In the genomic region with DNA sequence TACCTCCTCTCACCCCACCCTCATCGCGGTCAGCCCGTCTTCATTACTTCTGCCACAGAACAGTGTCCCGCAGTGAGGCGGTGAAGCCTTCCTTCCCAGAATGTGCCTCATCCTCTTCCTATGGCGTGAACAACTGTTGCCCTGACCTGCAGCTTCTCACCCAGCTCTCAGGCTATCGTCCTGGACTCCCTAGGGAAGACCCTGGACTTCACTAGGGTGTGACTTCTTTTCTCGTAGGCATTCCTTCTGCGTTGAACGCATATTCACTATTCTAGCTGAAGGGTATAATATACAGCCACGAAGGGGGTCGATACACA, we compare ENCODE assay signal across 8 cellular contexts. TPM values are rescaled to one million over a fixed set of nuclear protein-coding genes. Genes with fewer than 3 reads are reported as not detected.
DNase-seq lines count a peak whose midpoint lies in the region; ATAC-seq and TF ChIP-seq lines count a peak whose summit lies in the region.

No MANE protein-coding gene starts in this region.

- no peak for ATAC-seq in CD8-positive, alpha-beta T cell
- no peak for ATAC-seq in GM19324 (IDR thresholded peaks at IDR 0.05; ENCODE audit: low FRiP score, unreplicated experiment)
- ATAC-seq in HG03135 (IDR thresholded peaks at IDR 0.05; ENCODE audit: unreplicated experiment) = no peak
- ATAC-seq in GM18511 (IDR thresholded peaks at IDR 0.05; ENCODE audit: unreplicated experiment) = no peak

- H4K20me1 ChIP-seq in PC-9 (ENCODE audit: insufficient read depth) = peaks cover 39% of the 10 kb centered on the region

- peaks cover 48% of the 10 kb centered on the region for H3K36me3 Mint-ChIP-seq in CD8-positive, alpha-beta T cell
- peaks cover 9% of the 10 kb centered on the region for H3K36me3 Mint-ChIP-seq in osteocyte (ENCODE audit: unreplicated experiment)

- peak overlapping the region; percentile 95 for H3K27ac Mint-ChIP-seq in CD8-positive, alpha-beta T cell
- peak overlapping the region; percentile 91 for H3K27ac Mint-ChIP-seq in osteocyte (ENCODE audit: unreplicated experiment)

- H3K9me2 ChIP-seq in PC-9 (ENCODE audit: insufficient read depth) = no peaks in the 10 kb centered on the region

- peak overlapping the region; percentile 93 for H3K4me2 ChIP-seq in PC-9

- CTCF ChIA-PET in CD8-positive, alpha-beta T cell (lab: Charles Lee) = interaction anchor here (0.6 to 2.4 kb wide), 27 partner anchors 9 to 1651 kb away, joined by 3 to 50 read pairs (median 4); partner anchors contain the start of gene ZNF784
- CTCF ChIA-PET in PC-9 (lab: Charles Lee) = interaction anchor here (0.6 to 1.9 kb wide), 6 partner anchors 18 to 350 kb away, joined by 3 to 14 read pairs (median 4); partner anchors contain the start of gene ZNF784

- no peaks in the 10 kb centered on the region for H3K9me3 ChIP-seq in CD8-positive, alpha-beta T cell (ENCODE audit: low read length)
- H3K9me3 ChIP-seq in PC-9 (ENCODE audit: insufficient read depth, low read depth) = no peaks in the 10 kb centered on the region

- H3K79me2 ChIP-seq in PC-9 (ENCODE audit: low read depth) = peaks cover 47% of the 10 kb centered on the region

- peaks cover 6% of the 10 kb centered on the region for H3K36me3 ChIP-seq in CD8-positive, alpha-beta T cell (ENCODE audit: insufficient read depth, low read length)
- H3K36me3 ChIP-seq in PC-9 (ENCODE audit: low read depth) = peaks cover 12% of the 10 kb centered on the region; the same call in 1 of the 2 replicates

- peak overlapping the region; percentile 12 for H3K27ac ChIP-seq in CD8-positive, alpha-beta T cell (ENCODE audit: low read depth, low read length)
- H3K27ac ChIP-seq in PC-9 = no peak overlapping the region

- H2AFZ ChIP-seq in PC-9 = no peak overlapping the region

- POLR2A ChIA-PET in CD8-positive, alpha-beta T cell (lab: Charles Lee) = interaction anchor here (1.3 to 2.1 kb wide), 7 partner anchors 16 to 130 kb away, joined by 3 to 14 read pairs (median 7); partner anchors contain the start of genes U2AF2, ZNF628 and ZNF784
- POLR2A ChIA-PET in PC-9 (lab: Charles Lee; ENCODE audit: unreplicated experiment) = interaction anchor here (0.6 kb wide), 5 partner anchors 18 to 447 kb away, joined by 3 to 11 read pairs (median 4); partner anchors contain the start of genes ISOC2 and ZNF784

- peaks cover 63% of the 10 kb centered on the region for H3K4me1 Mint-ChIP-seq in CD8-positive, alpha-beta T cell (ENCODE audit: low read depth)
- H3K4me1 Mint-ChIP-seq in osteocyte (ENCODE audit: unreplicated experiment) = peaks cover 33% of the 10 kb centered on the region

- H3K4me1 ChIP-seq in CD8-positive, alpha-beta T cell (ENCODE audit: insufficient read depth, low read length) = peaks cover 17% of the 10 kb centered on the region
- peaks cover 22% of the 10 kb centered on the region for H3K4me1 ChIP-seq in PC-9 (replicated peaks; ENCODE audit: insufficient read depth)

- DNase-seq in CD8-positive, alpha-beta T cell = no peak
- DNase-seq in PC-9 (no peak), epithelial cell of esophagus (ENCODE audit: low read depth) (no peak), osteocyte (ENCODE audit: extremely low spot score, unreplicated experiment) (no peak), OCI-M2 (lab: John Stamatoyannopoulos, UW; ENCODE audit: unreplicated experiment) (no peak)

- intact Hi-C loops in CD8-positive, alpha-beta T cell (cut with DNase I, micrococcal nuclease) = loop anchor here (1.0 kb wide), 2 partner anchors 25 to 89 kb away; no protein-coding TSS in a partner anchor
- intact Hi-C loops in PC-9 (cut with micrococcal nuclease; ENCODE audit: unreplicated experiment) = loop anchor here (1.0 kb wide), 1 partner anchor 89 kb away; no protein-coding TSS in a partner anchor

- peak overlapping the region; percentile 80 for H3K4me3 ChIP-seq in CD8-positive, alpha-beta T cell (ENCODE audit: low read depth, low read length)
- H3K4me3 ChIP-seq in PC-9 (peak overlapping the region; percentile 79), epithelial cell of esophagus (ENCODE audit: low read length) (peak overlapping the region; percentile 79)

- no peaks in the 10 kb centered on the region for H3K27me3 ChIP-seq in CD8-positive, alpha-beta T cell (ENCODE audit: insufficient read depth, low read length)
- no peaks in the 10 kb centered on the region for H3K27me3 ChIP-seq in PC-9 (ENCODE audit: insufficient read depth, low read depth)

- TSS peak; percentile 28 for BruUV-seq in PC-9 (replicated peaks; lab: Mats Ljungman, UMichigan)

- TF ChIP-seq CTCF in CD8-positive, alpha-beta T cell (IDR thresholded peaks at IDR 0.05) = peak; percentile 34
- TF ChIP-seq CTCF in PC-9 (conservative IDR thresholded peaks at IDR 0.05) = peak; percentile 4; the same call in 1 of the 2 replicates
- no peak for TF ChIP-seq CTCF in epithelial cell of esophagus (IDR thresholded peaks at IDR 0.05; ENCODE audit: insufficient read depth, low read depth, low read length, missing control alignments)
- no peak for TF ChIP-seq CTCF in osteocyte (IDR thresholded peaks at IDR 0.05)

- H3F3A ChIP-seq in PC-9 (ENCODE audit: insufficient read depth, low read depth) = peaks cover 37% of the 10 kb centered on the region

- peak overlapping the region; percentile 93 for H3K4me3 Mint-ChIP-seq in CD8-positive, alpha-beta T cell
- H3K4me3 Mint-ChIP-seq in osteocyte (ENCODE audit: unreplicated experiment) = peak overlapping the region; percentile 91

- peaks cover 2% of the 10 kb centered on the region for H3K9me3 Mint-ChIP-seq in CD8-positive, alpha-beta T cell
- H3K9me3 Mint-ChIP-seq in osteocyte (ENCODE audit: unreplicated experiment) = no peaks in the 10 kb centered on the region

- H3K27me3 Mint-ChIP-seq in CD8-positive, alpha-beta T cell (ENCODE audit: low read depth) = no peaks in the 10 kb centered on the region
- no peaks in the 10 kb centered on the region for H3K27me3 Mint-ChIP-seq in osteocyte (ENCODE audit: unreplicated experiment)

RNA-seq across cellular contexts. Expression of gene ZNF865, which starts 1.0 kb away (rescaled TPM):
- total RNA-seq in CD8-positive, alpha-beta T cell = 10 to 100 TPM; 11.0 to 12.6 TPM
- total RNA-seq in PC-9 (2021) (26.8 and 30.3 TPM in 2 replicates), osteocyte (16.9 and 19.2 TPM in 2 replicates)

RNA-seq across cellular contexts. Expression of gene ZNF524, which starts 6.3 kb away (rescaled TPM):
- total RNA-seq in CD8-positive, alpha-beta T cell = 1 to 10 TPM; 6.2 to 6.6 TPM
- total RNA-seq in PC-9 (2021) (30.0 and 37.0 TPM in 2 replicates), osteocyte (15.5 and 15.6 TPM in 2 replicates)

RNA-seq across cellular contexts. Expression of gene FIZ1, which starts 7.1 kb away (rescaled TPM):
- total RNA-seq in CD8-positive, alpha-beta T cell = 1 to 10 TPM; 6.7 to 8.4 TPM
- total RNA-seq in PC-9 (2021) (25.2 and 25.4 TPM in 2 replicates), osteocyte (17.0 and 19.1 TPM in 2 replicates)

RNA-seq across cellular contexts. Expression of gene ZNF784, which starts 17.9 kb away (rescaled TPM):
- 10 to 100 TPM; 11.7 to 12.2 TPM for total RNA-seq in CD8-positive, alpha-beta T cell
- total RNA-seq in PC-9 (2021) (5.4 and 7.7 TPM in 2 replicates), osteocyte (9.2 and 9.6 TPM in 2 replicates)

RNA-seq across cellular contexts. Expression of gene ZNF579, which starts 25.8 kb away (rescaled TPM):
- 1 to 10 TPM; 5.7 to 6.1 TPM for total RNA-seq in CD8-positive, alpha-beta T cell
- total RNA-seq in PC-9 (2021) (49.0 TPM in 2 replicates), osteocyte (27.4 and 29.2 TPM in 2 replicates)

Comparison
In these comparisons a context has a peak if more than half of its experiments do, and no peak if none do; other contexts are left out.
1. CTCF ChIP-seq: peak in CD8-positive, alpha-beta T cell (single experiment) and PC-9 (single experiment); none in epithelial cell of esophagus (single experiment) and osteocyte (single experiment).
2. Peak in every context shown above with its lines, with median percentiles within 50 percentile points of each other: H3K4me3 ChIP-seq.